In the genomic region with DNA sequence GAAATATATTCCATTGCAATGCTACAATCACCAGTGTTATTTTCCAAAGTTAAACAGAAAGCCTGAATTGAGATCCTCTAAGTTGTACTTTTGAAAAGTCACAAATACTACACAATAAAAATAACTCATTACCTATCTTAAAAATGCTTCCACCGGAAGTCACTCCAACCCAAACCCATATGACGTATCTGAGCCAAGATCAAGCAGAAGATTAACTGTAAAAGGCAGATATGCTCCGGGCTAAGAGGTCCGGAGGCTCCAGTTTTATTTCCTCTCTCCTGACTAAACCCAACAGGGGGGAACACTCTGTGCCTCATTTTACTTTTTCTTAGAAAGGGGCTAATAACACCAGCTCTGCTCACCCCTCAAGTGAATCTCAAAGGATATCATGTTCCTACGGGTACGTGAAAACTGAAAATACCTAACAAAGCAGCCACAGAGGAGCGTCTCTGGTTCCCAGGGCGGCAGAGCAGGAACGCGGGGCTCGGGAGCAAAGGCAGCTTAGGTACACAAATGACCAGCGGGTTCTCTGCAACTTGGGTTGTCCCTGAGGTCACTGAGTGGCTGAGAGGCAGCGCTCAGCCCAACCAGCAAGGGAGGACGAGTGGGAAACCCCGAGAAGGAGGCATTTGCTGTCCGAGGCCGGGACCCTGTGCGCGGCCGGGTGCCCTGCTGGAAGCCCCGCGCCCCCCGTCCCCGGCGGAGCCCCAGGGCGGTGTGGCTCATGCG, we compare ENCODE assay signal across 8 cellular contexts. TPM values are rescaled to one million over a fixed set of nuclear protein-coding genes. Genes with fewer than 3 reads are reported as not detected.
A peak's percentile ranks its signal among the peaks of the same experiment; 100 is the strongest.
DNase-seq lines count a peak whose midpoint lies in the region; ATAC-seq and TF ChIP-seq lines count a peak whose summit lies in the region.

No MANE protein-coding gene starts in this region.

- H3F3A ChIP-seq in PC-9 (ENCODE audit: insufficient read depth, low read depth) = peaks cover 52% of the 10 kb centered on the region

- no peaks in the 10 kb centered on the region for H3K9me3 ChIP-seq in PC-9 (ENCODE audit: insufficient read depth, low read depth)
- no peaks in the 10 kb centered on the region for H3K9me3 ChIP-seq in upper lobe of left lung

- TF ChIP-seq CTCF in PC-9 (conservative IDR thresholded peaks at IDR 0.05) (no peak), dorsolateral prefrontal cortex (IDR thresholded peaks at IDR 0.05 in 54 of 56, conservative IDR thresholded peaks at IDR 0.05 in 2 of 56; ENCODE audit: low read depth in 1 of 56, partially characterized antibody in 56 of 56) (no peak), upper lobe of left lung (IDR thresholded peaks at IDR 0.05) (no peak)

- H3K27me3 ChIP-seq in PC-9 (ENCODE audit: insufficient read depth, low read depth) (no peaks in the 10 kb centered on the region), dorsolateral prefrontal cortex (peaks cover 0 to 50% (median 20%) of the 10 kb centered on the region in 45 donors), upper lobe of left lung (no peaks in the 10 kb centered on the region)

- no peaks in the 10 kb centered on the region for H4K20me1 ChIP-seq in PC-9 (ENCODE audit: insufficient read depth)

- no peak for TF ChIP-seq EP300 in upper lobe of left lung (IDR thresholded peaks at IDR 0.05)

- WGBS in upper lobe of left lung, 2 donors = 2 to 3% methylated on average over 4 to 19 of the region's 27 CpGs

- TSS peak; percentile 27 for BruUV-seq in PC-9 (replicated peaks; lab: Mats Ljungman, UMichigan)

- peak overlapping the region; percentile 91 for H3K4me3 ChIP-seq in PC-9
- H3K4me3 ChIP-seq in dorsolateral prefrontal cortex = peak overlapping the region; percentile 43 to 85 (median 73)
- peak overlapping the region; percentile 73 to 95 (median 84) for H3K4me3 ChIP-seq in upper lobe of left lung

- no peaks in the 10 kb centered on the region for H3K9me2 ChIP-seq in PC-9 (ENCODE audit: insufficient read depth)

- peaks cover 64% of the 10 kb centered on the region for H3K4me1 ChIP-seq in PC-9 (replicated peaks; ENCODE audit: insufficient read depth)
- peaks cover 32 to 63% (median 42%) of the 10 kb centered on the region in 4 donors for H3K4me1 ChIP-seq in upper lobe of left lung

- H3K36me3 ChIP-seq in PC-9 (ENCODE audit: low read depth) (0 out of 2 replicates have a peak, but pooled peaks cover 8% of the 10 kb centered on the region), upper lobe of left lung (peaks cover 0 to 7% (median 2%) of the 10 kb centered on the region in 4 donors)

- H3K27ac ChIP-seq in PC-9 = peak overlapping the region; percentile 72
- peak overlapping the region in 57 of 59 donors; percentile 4 to 96 (median 77) for H3K27ac ChIP-seq in dorsolateral prefrontal cortex
- peak overlapping the region; percentile 93 to 98 (median 97) for H3K27ac ChIP-seq in upper lobe of left lung

- intact Hi-C loops in PC-9 (cut with micrococcal nuclease; ENCODE audit: unreplicated experiment) = loop anchor here (1.0 kb wide), 1 partner anchor 104 kb away; no protein-coding TSS in a partner anchor
- intact Hi-C loops in dorsolateral prefrontal cortex (cut with DNase I) = no loop called here

- peak overlapping the region; percentile 95 for H2AFZ ChIP-seq in PC-9

- peaks cover 75% of the 10 kb centered on the region for H3K79me2 ChIP-seq in PC-9 (ENCODE audit: low read depth)

- H3K4me2 ChIP-seq in PC-9 = peak overlapping the region; percentile 95

- DNase-seq in NCI-H345 (lab: John Stamatoyannopoulos, UW) (peak; percentile 28), NCI-H345 treated with DMSO at 0.1 percent for 48 hours (lab: John Stamatoyannopoulos, UW; ENCODE audit: unreplicated experiment) (no peak), HEK293T (ENCODE audit: extremely low spot score) (peak; percentile 14), PC-9 (peak in 1 of 2 experiments; percentile 54), dorsolateral prefrontal cortex (no peak), medulla oblongata (ENCODE audit: extremely low spot score) (peak; percentile 27), upper lobe of left lung (peak in 1 of 2 donors; percentile 58)

- ATAC-seq in upper lobe of left lung (ENCODE audit: low FRiP score in 2 of 2) (peak; percentile 38 to 48), GM18511 (IDR thresholded peaks at IDR 0.05; ENCODE audit: unreplicated experiment) (no peak)

- peak in 3 of 4 donors; percentile 2 to 75 (median 23) for TF ChIP-seq POLR2A in upper lobe of left lung (IDR thresholded peaks at IDR 0.05)

- POLR2A ChIA-PET in HEK293T (lab: Yijun Ruan, JAX) = interaction anchor here (1.0 to 1.6 kb wide), 2 partner anchors 54 to 105 kb away, joined by 3 to 6 read pairs; a partner anchor contains a TSS
- POLR2A ChIA-PET in PC-9 (lab: Charles Lee; ENCODE audit: unreplicated experiment) = interaction anchor here (0.6 to 1.0 kb wide), 3 partner anchors 9 to 155 kb away, joined by 5 to 28 read pairs (median 8); no protein-coding TSS in a partner anchor

- CTCF ChIA-PET in HEK293T (lab: Yijun Ruan, JAX) (no interaction called here), PC-9 (lab: Charles Lee) (interaction anchor here (1.0 kb wide), 1 partner anchor 36 kb away, joined by 4 read pairs; no protein-coding TSS in a partner anchor)

TF ChIP-seq in HEK293T, 16 proteins besides CTCF, POLR2A, EP300 and RAD21:
- TF ChIP-seq ELF4 (IDR thresholded peaks at IDR 0.05) (no peak), FOXM1 (IDR thresholded peaks at IDR 0.05; ENCODE audit: borderline replicate concordance) (no peak), FOXA1 (IDR thresholded peaks at IDR 0.05) (no peak), LEF1 (IDR thresholded peaks at IDR 0.05; ENCODE audit: borderline replicate concordance) (no peak), SUZ12 (IDR thresholded peaks at IDR 0.05) (no peak), HDGF (IDR thresholded peaks at IDR 0.05; ENCODE audit: borderline replicate concordance) (no peak), L3MBTL2 (conservative IDR thresholded peaks at IDR 0.05) (no peak), CTBP1 (IDR thresholded peaks at IDR 0.05; ENCODE audit: borderline replicate concordance) (no peak), SP1 (IDR thresholded peaks at IDR 0.05) (no peak), TARDBP (IDR thresholded peaks at IDR 0.05) (no peak), FOXK2 (IDR thresholded peaks at IDR 0.05) (no peak), ARNT (IDR thresholded peaks at IDR 0.05) (no peak), BHLHE40 (IDR thresholded peaks at IDR 0.05; ENCODE audit: borderline replicate concordance) (no peak), NFRKB (IDR thresholded peaks at IDR 0.05) (no peak), ZNF384 (IDR thresholded peaks at IDR 0.05) (no peak)
- TF ChIP-seq, protein P1, sequence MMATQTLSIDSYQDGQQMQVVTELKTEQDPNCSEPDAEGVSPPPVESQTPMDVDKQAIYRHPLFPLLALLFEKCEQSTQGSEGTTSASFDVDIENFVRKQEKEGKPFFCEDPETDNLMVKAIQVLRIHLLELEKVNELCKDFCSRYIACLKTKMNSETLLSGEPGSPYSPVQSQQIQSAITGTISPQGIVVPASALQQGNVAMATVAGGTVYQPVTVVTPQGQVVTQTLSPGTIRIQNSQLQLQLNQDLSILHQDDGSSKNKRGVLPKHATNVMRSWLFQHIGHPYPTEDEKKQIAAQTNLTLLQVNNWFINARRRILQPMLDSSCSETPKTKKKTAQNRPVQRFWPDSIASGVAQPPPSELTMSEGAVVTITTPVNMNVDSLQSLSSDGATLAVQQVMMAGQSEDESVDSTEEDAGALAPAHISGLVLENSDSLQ (IDR thresholded peaks at IDR 0.05) = no peak

RNA-seq across cellular contexts. Expression of a gene that starts 0.8 kb away (rescaled TPM):
- 31.9 and 41.0 TPM in 2 replicates for total RNA-seq in PC-9 (2021)
- total RNA-seq in dorsolateral prefrontal cortex = 10 to 100 TPM in 2 of 120 experiments, 1 to 10 TPM in 117, under 1 TPM in 1; 0.95 to 11.3 (median 3.6) TPM
- 10 to 100 TPM; 46.7 to 80.7 (median 57.8) TPM for total RNA-seq in upper lobe of left lung

RNA-seq across cellular contexts. Expression of a gene that starts 54.6 kb away (rescaled TPM):
- total RNA-seq in PC-9 (2021) (30.2 and 35.2 TPM in 2 replicates), dorsolateral prefrontal cortex (10 to 100 TPM; 39.9 to 64.4 (median 50.7) TPM), upper lobe of left lung (10 to 100 TPM; 19.6 to 38.8 (median 29.4) TPM)

Comparison
In these comparisons a context has a peak if more than half of its experiments do, and no peak if none do; other contexts are left out.
1. DNase-seq: peak in NCI-H345 (single experiment), HEK293T (single experiment) and medulla oblongata (single experiment); none in NCI-H345 treated with DMSO at 0.1 percent for 48 hours (single experiment) and dorsolateral prefrontal cortex (0 of 10).
2. Peak in every context shown above with its lines, with median percentiles within 50 percentile points of each other: H3K27ac ChIP-seq and H3K4me3 ChIP-seq.